In genomic region chr13:103810026-103810425, GRCh38 we compare ENCODE assay signal across 19 cellular contexts.
DNase-seq lines count a peak whose midpoint lies in the region; TF ChIP-seq lines count a peak whose summit lies in the region.
"Had no signal": no experiment of that assay in that cellular context is flagged by ENCODE, and none has a peak within 500 bp of the region (broad histone marks: within the 10 kb centered on the region; RNA-seq: fewer than 3 reads in every experiment).

No MANE protein-coding gene starts in this region.

- POLR2A ChIA-PET in CD4-positive, alpha-beta memory T cell (lab: Charles Lee; ENCODE audit: partially characterized antibody) = no interaction called here

- H3K36me3 Mint-ChIP-seq in CD4-positive, alpha-beta memory T cell = no peaks in the 10 kb centered on the region
- peaks cover 6% of the 10 kb centered on the region for H3K36me3 Mint-ChIP-seq in glutamatergic neuron (ENCODE audit: unreplicated experiment)

- no peak overlapping the region for H3K4me3 Mint-ChIP-seq in CD4-positive, alpha-beta memory T cell
- no peak overlapping the region for H3K4me3 Mint-ChIP-seq in glutamatergic neuron (ENCODE audit: unreplicated experiment)
- H3K4me3 Mint-ChIP-seq: CD4-positive, alpha-beta T cell had no signal

- intact Hi-C loops in CD4-positive, alpha-beta memory T cell (cut with micrococcal nuclease) = no loop called here

- no peaks in the 10 kb centered on the region for H3K27me3 ChIP-seq in MM.1S (replicated peaks; ENCODE audit: insufficient read depth, low read length)
- H3K27me3 ChIP-seq in CD4-positive, alpha-beta memory T cell (ENCODE audit: insufficient read depth, low read length) = no peaks in the 10 kb centered on the region
- H3K27me3 ChIP-seq: BE2C had no signal

- no peaks in the 10 kb centered on the region for H3K9me2 ChIP-seq in MM.1S (replicated peaks; ENCODE audit: insufficient read depth, low read length)

- no peaks in the 10 kb centered on the region for H4K20me1 ChIP-seq in MM.1S (ENCODE audit: insufficient read depth, low read length)

- H3K27ac Mint-ChIP-seq in CD4-positive, alpha-beta memory T cell = no peak overlapping the region
- H3K27ac Mint-ChIP-seq in glutamatergic neuron (ENCODE audit: unreplicated experiment) = no peak overlapping the region
- H3K27ac Mint-ChIP-seq: CD4-positive, alpha-beta T cell had no signal

- no peak overlapping the region for H2AFZ ChIP-seq in MM.1S (ENCODE audit: low read length)

- H3K79me2 ChIP-seq in MM.1S (ENCODE audit: low read length) = no peaks in the 10 kb centered on the region

- H3K4me1 Mint-ChIP-seq in CD4-positive, alpha-beta memory T cell = no peaks in the 10 kb centered on the region
- H3K4me1 Mint-ChIP-seq in glutamatergic neuron (ENCODE audit: low read depth, unreplicated experiment) = peaks cover 2% of the 10 kb centered on the region

- peaks cover 0 to 16% (median 8%) of the 10 kb centered on the region in 8 donors for H3K9me3 Mint-ChIP-seq in CD4-positive, alpha-beta memory T cell
- peaks cover 4% of the 10 kb centered on the region for H3K9me3 Mint-ChIP-seq in glutamatergic neuron (ENCODE audit: unreplicated experiment)
- H3K9me3 Mint-ChIP-seq: CD4-positive, alpha-beta T cell had no signal

- no peak overlapping the region for H3K4me2 ChIP-seq in MM.1S (ENCODE audit: low read depth, low read length)

- TF ChIP-seq CTCF in MM.1S (IDR thresholded peaks at IDR 0.05; ENCODE audit: low read length) (no peak), glutamatergic neuron (IDR thresholded peaks at IDR 0.05; ENCODE audit: partially characterized antibody, unreplicated experiment) (no peak)

- H3K9me3 ChIP-seq in MM.1S (replicated peaks; ENCODE audit: insufficient read depth, low read length) = no peaks in the 10 kb centered on the region
- no peaks in the 10 kb centered on the region for H3K9me3 ChIP-seq in CD4-positive, alpha-beta memory T cell (ENCODE audit: control insufficient read depth in 1 of 2, low read length in 2 of 2)
- H3K9me3 ChIP-seq: BE2C, HAP-1 had no signal

- H3K4me3 ChIP-seq in MM.1S (ENCODE audit: low read length) = no peak overlapping the region
- H3K4me3 ChIP-seq in CD4-positive, alpha-beta memory T cell (ENCODE audit: low read length in 2 of 2) = no peak overlapping the region
- H3K4me3 ChIP-seq: HAP-1, K562 had no signal

- no peaks in the 10 kb centered on the region for H3K27me3 Mint-ChIP-seq in CD4-positive, alpha-beta memory T cell
- no peaks in the 10 kb centered on the region for H3K27me3 Mint-ChIP-seq in glutamatergic neuron (ENCODE audit: unreplicated experiment)
- H3K27me3 Mint-ChIP-seq: CD4-positive, alpha-beta T cell had no signal

- no peaks in the 10 kb centered on the region for H3F3A ChIP-seq in MM.1S (ENCODE audit: insufficient read depth, low read length)

- H3K9ac ChIP-seq in MM.1S (ENCODE audit: low read length) = no peak overlapping the region

- H3K36me3 ChIP-seq in MM.1S (replicated peaks; ENCODE audit: insufficient read depth, low read length) = no peaks in the 10 kb centered on the region
- H3K36me3 ChIP-seq in CD4-positive, alpha-beta memory T cell (ENCODE audit: insufficient read depth, low read length) = no peaks in the 10 kb centered on the region
- H3K36me3 ChIP-seq: BE2C, HAP-1 had no signal

- DNase-seq in MM.1S = peak; percentile 52
- peak; percentile 25 for DNase-seq in RPMI8226
- DNase-seq in islet precursor cell = peak; percentile 77
- DNase-seq in renal cortical epithelial cell (ENCODE audit: low read depth) = peak; percentile 8
- no peak for DNase-seq in CD4-positive, alpha-beta memory T cell
- DNase-seq in glutamatergic neuron = no peak
- no peak for DNase-seq in T-helper 1 cell
- DNase-seq: ACHN; BE2C; Calu3; CD4-positive, alpha-beta T cell; DMS79 treated with DMSO at 0.1 percent for 48 hours; GF-D8; GOT3; IMR-90 had no signal

- no peaks in the 10 kb centered on the region for H3K4me1 ChIP-seq in MM.1S (ENCODE audit: low read length)
- no peaks in the 10 kb centered on the region for H3K4me1 ChIP-seq in CD4-positive, alpha-beta memory T cell (ENCODE audit: insufficient read depth, low read length)
- H3K4me1 ChIP-seq: HAP-1 had no signal

- CTCF ChIA-PET in CD4-positive, alpha-beta memory T cell (lab: Charles Lee; ENCODE audit: partially characterized antibody) = no interaction called here

- no peak overlapping the region for H3K27ac ChIP-seq in MM.1S (ENCODE audit: low read length)
- H3K27ac ChIP-seq in CD4-positive, alpha-beta memory T cell (ENCODE audit: low read depth, low read length) = no peak overlapping the region
- H3K27ac ChIP-seq: C4-2B, HL-60 had no signal

Comparison
In these comparisons a context has a peak if more than half of its experiments do, and no peak if none do; other contexts are left out.
1. DNase-seq: peak in MM.1S (single experiment), RPMI8226 (single experiment), islet precursor cell (single experiment) and renal cortical epithelial cell (single experiment); none in CD4-positive, alpha-beta memory T cell (0 of 5), glutamatergic neuron (single experiment) and T-helper 1 cell (0 of 5).